1 cellular context compared by ENCODE assay signal in the genomic region with DNA sequence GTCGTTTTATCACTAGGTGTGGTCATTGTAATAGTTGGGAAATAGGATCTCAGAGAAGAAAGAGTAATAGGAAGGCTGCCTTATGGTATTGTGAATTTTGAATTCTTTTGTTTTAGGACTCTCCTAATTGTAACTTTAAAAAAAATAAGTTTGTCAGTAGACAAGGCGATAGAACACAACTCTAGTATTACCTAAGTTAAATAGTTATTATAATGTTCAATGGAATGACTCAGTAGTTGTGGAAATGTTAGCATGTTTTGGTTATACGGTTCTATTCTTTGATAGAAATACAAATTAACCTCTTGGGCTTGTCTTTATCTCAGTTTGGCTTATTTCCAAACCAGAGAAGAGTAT.
TF ChIP-seq lines count a peak whose summit lies in the region.

No MANE protein-coding gene starts in this region.

TF ChIP-seq in GM23338, 12 proteins besides CTCF, POLR2A, EP300 and RAD21:
- TF ChIP-seq NANOG (IDR thresholded peaks at IDR 0.05; ENCODE audit: borderline replicate concordance) = no peak
- TF ChIP-seq POLR2AphosphoS5 (IDR thresholded peaks at IDR 0.05; ENCODE audit: low read depth) = no peak
- no peak for TF ChIP-seq EZH2phosphoT487 (IDR thresholded peaks at IDR 0.05; ENCODE audit: unreplicated experiment)
- TF ChIP-seq, protein P1, sequence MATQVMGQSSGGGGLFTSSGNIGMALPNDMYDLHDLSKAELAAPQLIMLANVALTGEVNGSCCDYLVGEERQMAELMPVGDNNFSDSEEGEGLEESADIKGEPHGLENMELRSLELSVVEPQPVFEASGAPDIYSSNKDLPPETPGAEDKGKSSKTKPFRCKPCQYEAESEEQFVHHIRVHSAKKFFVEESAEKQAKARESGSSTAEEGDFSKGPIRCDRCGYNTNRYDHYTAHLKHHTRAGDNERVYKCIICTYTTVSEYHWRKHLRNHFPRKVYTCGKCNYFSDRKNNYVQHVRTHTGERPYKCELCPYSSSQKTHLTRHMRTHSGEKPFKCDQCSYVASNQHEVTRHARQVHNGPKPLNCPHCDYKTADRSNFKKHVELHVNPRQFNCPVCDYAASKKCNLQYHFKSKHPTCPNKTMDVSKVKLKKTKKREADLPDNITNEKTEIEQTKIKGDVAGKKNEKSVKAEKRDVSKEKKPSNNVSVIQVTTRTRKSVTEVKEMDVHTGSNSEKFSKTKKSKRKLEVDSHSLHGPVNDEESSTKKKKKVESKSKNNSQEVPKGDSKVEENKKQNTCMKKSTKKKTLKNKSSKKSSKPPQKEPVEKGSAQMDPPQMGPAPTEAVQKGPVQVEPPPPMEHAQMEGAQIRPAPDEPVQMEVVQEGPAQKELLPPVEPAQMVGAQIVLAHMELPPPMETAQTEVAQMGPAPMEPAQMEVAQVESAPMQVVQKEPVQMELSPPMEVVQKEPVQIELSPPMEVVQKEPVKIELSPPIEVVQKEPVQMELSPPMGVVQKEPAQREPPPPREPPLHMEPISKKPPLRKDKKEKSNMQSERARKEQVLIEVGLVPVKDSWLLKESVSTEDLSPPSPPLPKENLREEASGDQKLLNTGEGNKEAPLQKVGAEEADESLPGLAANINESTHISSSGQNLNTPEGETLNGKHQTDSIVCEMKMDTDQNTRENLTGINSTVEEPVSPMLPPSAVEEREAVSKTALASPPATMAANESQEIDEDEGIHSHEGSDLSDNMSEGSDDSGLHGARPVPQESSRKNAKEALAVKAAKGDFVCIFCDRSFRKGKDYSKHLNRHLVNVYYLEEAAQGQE (IDR thresholded peaks at IDR 0.05; ENCODE audit: unreplicated experiment) = no peak
- TF ChIP-seq STAT1 (IDR thresholded peaks at IDR 0.05; ENCODE audit: unreplicated experiment) = no peak
- TF ChIP-seq ZNF331 (CRISPR knock-in tag; IDR thresholded peaks at IDR 0.05; ENCODE audit: low read depth) = no peak
- TF ChIP-seq, protein P2, sequence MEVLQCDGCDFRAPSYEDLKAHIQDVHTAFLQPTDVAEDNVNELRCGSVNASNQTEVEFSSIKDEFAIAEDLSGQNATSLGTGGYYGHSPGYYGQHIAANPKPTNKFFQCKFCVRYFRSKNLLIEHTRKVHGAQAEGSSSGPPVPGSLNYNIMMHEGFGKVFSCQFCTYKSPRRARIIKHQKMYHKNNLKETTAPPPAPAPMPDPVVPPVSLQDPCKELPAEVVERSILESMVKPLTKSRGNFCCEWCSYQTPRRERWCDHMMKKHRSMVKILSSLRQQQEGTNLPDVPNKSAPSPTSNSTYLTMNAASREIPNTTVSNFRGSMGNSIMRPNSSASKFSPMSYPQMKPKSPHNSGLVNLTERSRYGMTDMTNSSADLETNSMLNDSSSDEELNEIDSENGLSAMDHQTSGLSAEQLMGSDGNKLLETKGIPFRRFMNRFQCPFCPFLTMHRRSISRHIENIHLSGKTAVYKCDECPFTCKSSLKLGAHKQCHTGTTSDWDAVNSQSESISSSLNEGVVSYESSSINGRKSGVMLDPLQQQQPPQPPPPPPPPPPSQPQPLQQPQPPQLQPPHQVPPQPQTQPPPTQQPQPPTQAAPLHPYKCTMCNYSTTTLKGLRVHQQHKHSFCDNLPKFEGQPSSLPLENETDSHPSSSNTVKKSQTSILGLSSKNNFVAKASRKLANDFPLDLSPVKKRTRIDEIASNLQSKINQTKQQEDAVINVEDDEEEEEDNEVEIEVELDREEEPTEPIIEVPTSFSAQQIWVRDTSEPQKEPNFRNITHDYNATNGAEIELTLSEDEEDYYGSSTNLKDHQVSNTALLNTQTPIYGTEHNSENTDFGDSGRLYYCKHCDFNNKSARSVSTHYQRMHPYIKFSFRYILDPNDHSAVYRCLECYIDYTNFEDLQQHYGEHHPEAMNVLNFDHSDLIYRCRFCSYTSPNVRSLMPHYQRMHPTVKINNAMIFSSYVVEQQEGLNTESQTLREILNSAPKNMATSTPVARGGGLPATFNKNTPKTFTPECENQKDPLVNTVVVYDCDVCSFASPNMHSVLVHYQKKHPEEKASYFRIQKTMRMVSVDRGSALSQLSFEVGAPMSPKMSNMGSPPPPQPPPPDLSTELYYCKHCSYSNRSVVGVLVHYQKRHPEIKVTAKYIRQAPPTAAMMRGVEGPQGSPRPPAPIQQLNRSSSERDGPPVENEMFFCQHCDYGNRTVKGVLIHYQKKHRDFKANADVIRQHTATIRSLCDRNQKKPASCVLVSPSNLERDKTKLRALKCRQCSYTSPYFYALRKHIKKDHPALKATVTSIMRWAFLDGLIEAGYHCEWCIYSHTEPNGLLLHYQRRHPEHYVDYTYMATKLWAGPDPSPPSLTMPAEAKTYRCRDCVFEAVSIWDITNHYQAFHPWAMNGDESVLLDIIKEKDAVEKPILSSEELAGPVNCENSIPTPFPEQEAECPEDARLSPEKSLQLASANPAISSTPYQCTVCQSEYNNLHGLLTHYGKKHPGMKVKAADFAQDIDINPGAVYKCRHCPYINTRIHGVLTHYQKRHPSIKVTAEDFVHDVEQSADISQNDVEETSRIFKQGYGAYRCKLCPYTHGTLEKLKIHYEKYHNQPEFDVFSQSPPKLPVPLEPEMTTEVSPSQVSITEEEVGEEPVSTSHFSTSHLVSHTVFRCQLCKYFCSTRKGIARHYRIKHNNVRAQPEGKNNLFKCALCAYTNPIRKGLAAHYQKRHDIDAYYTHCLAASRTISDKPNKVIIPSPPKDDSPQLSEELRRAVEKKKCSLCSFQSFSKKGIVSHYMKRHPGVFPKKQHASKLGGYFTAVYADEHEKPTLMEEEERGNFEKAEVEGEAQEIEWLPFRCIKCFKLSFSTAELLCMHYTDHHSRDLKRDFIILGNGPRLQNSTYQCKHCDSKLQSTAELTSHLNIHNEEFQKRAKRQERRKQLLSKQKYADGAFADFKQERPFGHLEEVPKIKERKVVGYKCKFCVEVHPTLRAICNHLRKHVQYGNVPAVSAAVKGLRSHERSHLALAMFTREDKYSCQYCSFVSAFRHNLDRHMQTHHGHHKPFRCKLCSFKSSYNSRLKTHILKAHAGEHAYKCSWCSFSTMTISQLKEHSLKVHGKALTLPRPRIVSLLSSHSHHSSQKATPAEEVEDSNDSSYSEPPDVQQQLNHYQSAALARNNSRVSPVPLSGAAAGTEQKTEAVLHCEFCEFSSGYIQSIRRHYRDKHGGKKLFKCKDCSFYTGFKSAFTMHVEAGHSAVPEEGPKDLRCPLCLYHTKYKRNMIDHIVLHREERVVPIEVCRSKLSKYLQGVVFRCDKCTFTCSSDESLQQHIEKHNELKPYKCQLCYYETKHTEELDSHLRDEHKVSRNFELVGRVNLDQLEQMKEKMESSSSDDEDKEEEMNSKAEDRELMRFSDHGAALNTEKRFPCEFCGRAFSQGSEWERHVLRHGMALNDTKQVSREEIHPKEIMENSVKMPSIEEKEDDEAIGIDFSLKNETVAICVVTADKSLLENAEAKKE (CRISPR knock-in tag; IDR thresholded peaks at IDR 0.05) = no peak
- TF ChIP-seq, protein P3, sequence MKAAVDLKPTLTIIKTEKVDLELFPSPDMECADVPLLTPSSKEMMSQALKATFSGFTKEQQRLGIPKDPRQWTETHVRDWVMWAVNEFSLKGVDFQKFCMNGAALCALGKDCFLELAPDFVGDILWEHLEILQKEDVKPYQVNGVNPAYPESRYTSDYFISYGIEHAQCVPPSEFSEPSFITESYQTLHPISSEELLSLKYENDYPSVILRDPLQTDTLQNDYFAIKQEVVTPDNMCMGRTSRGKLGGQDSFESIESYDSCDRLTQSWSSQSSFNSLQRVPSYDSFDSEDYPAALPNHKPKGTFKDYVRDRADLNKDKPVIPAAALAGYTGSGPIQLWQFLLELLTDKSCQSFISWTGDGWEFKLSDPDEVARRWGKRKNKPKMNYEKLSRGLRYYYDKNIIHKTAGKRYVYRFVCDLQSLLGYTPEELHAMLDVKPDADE (IDR thresholded peaks at IDR 0.05) = no peak
